Comparison of ENCODE assay signal across 8 cellular contexts in genomic region chr18:34223893-34224422, GRCh38. TPM values are rescaled to one million over a fixed set of nuclear protein-coding genes. Genes with fewer than 3 reads are reported as not detected.
DNase-seq lines count a peak whose midpoint lies in the region; ATAC-seq and TF ChIP-seq lines count a peak whose summit lies in the region.
"Had no signal": no experiment of that assay in that cellular context is flagged by ENCODE, and none has a peak within 500 bp of the region (broad histone marks: within the 10 kb centered on the region; RNA-seq: fewer than 3 reads in every experiment).

No MANE protein-coding gene starts in this region.

- H2AFZ ChIP-seq in GM23248 (peak overlapping the region; percentile 73), hepatocyte (peak overlapping the region; percentile 90)

- no peak overlapping the region for H3K27ac Mint-ChIP-seq in activated T-cell treated with anti-CD3 and anti-CD28 coated beads, Interleukin-2, amount 50 U/mL, for 24 hours

- H3K9ac ChIP-seq in GM23248 (no peak overlapping the region), skeletal muscle tissue (ENCODE audit: low read depth in 1 of 3, low read length in 3 of 3) (no peak overlapping the region)

- H4K20me1 ChIP-seq in GM23248 (ENCODE audit: insufficient read depth) (no peaks in the 10 kb centered on the region), hepatocyte (ENCODE audit: insufficient read depth, poor library complexity, severe bottlenecking) (no peaks in the 10 kb centered on the region)

- peak; percentile 3 for DNase-seq in GM23248
- DNase-seq in SK-N-DZ (ENCODE audit: low spot score), result peak; percentile 6
- no peak for DNase-seq in hepatocyte (ENCODE audit: low spot score)
- DNase-seq in central memory CD4-positive, alpha-beta T cell, result no peak
- DNase-seq in activated T-cell treated with anti-CD3 and anti-CD28 coated beads, Interleukin-2, amount 50 U/mL, for 24 hours, result no peak

- in situ Hi-C loops in GM23248 (cut with MboI), result no loop called here

- H3K4me3 Mint-ChIP-seq in activated T-cell treated with anti-CD3 and anti-CD28 coated beads, Interleukin-2, amount 50 U/mL, for 24 hours, result no peak overlapping the region

- H3K4me1 Mint-ChIP-seq in activated T-cell treated with anti-CD3 and anti-CD28 coated beads, Interleukin-2, amount 50 U/mL, for 24 hours (ENCODE audit: low read depth), result peaks cover 5% of the 10 kb centered on the region

- H3K9me3 Mint-ChIP-seq in activated T-cell treated with anti-CD3 and anti-CD28 coated beads, Interleukin-2, amount 50 U/mL, for 24 hours, result peaks cover 2% of the 10 kb centered on the region

- H3K27ac ChIP-seq in GM23248 (no peak overlapping the region), hepatocyte (no peak overlapping the region), skeletal muscle tissue (ENCODE audit: low read depth, low read length) (no peak overlapping the region)

- H3K79me2 ChIP-seq in GM23248 (ENCODE audit: insufficient read depth) (no peaks in the 10 kb centered on the region), hepatocyte (no peaks in the 10 kb centered on the region)

- H3K36me3 Mint-ChIP-seq in activated T-cell treated with anti-CD3 and anti-CD28 coated beads, Interleukin-2, amount 50 U/mL, for 24 hours (ENCODE audit: low read depth), result no peaks in the 10 kb centered on the region

- no peaks in the 10 kb centered on the region for H3F3A ChIP-seq in GM23248 (ENCODE audit: insufficient read depth)

- WGBS in GM23248 (ENCODE audit: low coverage in 1 of 2, low lambda C conversion rate in 2 of 2, missing lambda C conversion rate in 2 of 2), 2 experiments, result 1% methylated on average over 11 of the region's 11 CpGs
- WGBS in hepatocyte (ENCODE audit: low lambda C conversion rate, missing lambda C conversion rate), result 3% methylated on average over 11 of the region's 11 CpGs

- no peak for ATAC-seq in HG02938 (IDR thresholded peaks at IDR 0.05; ENCODE audit: unreplicated experiment)

- H3K9me3 ChIP-seq in GM23248 (ENCODE audit: low read depth) (no peaks in the 10 kb centered on the region), hepatocyte (ENCODE audit: low read depth) (no peaks in the 10 kb centered on the region), skeletal muscle tissue (ENCODE audit: control insufficient read depth in 3 of 3, low read length in 3 of 3) (no peaks in the 10 kb centered on the region)

- H3K36me3 ChIP-seq in GM23248 (ENCODE audit: low read depth) (no peaks in the 10 kb centered on the region), hepatocyte (replicated peaks; ENCODE audit: insufficient read depth, low read depth) (no peaks in the 10 kb centered on the region), skeletal muscle tissue (ENCODE audit: control insufficient read depth in 3 of 3, insufficient read depth in 3 of 3, low read length in 3 of 3) (no peaks in the 10 kb centered on the region)

- H3K9me2 ChIP-seq in GM23248 (ENCODE audit: insufficient read depth), result no peaks in the 10 kb centered on the region
- no peaks in the 10 kb centered on the region for H3K9me2 ChIP-seq in hepatocyte (replicated peaks; ENCODE audit: insufficient read depth)

- peak overlapping the region; percentile 60; the same call in 1 of the 2 replicates for H3K4me3 ChIP-seq in GM23248
- peak overlapping the region; percentile 70 for H3K4me3 ChIP-seq in hepatocyte
- H3K4me3 ChIP-seq in skeletal muscle tissue (ENCODE audit: low read length in 3 of 3), result peak overlapping the region; percentile 59 to 80 (median 70)

- H3K4me1 ChIP-seq in GM23248 (ENCODE audit: insufficient read depth), result peaks cover 8% of the 10 kb centered on the region; the same call in 1 of the 2 replicates
- peaks cover 20% of the 10 kb centered on the region for H3K4me1 ChIP-seq in hepatocyte (ENCODE audit: insufficient read depth)
- H3K4me1 ChIP-seq in skeletal muscle tissue (ENCODE audit: control insufficient read depth in 3 of 3, insufficient read depth in 3 of 3, low read length in 3 of 3), result peaks cover 22 to 30% (median 28%) of the 10 kb centered on the region in 3 donors

- H3K27me3 ChIP-seq in GM23248 (replicated peaks; ENCODE audit: insufficient read depth), result peaks cover 86% of the 10 kb centered on the region
- peaks cover 75% of the 10 kb centered on the region for H3K27me3 ChIP-seq in hepatocyte
- peaks cover 34 to 42% (median 34%) of the 10 kb centered on the region in 3 donors for H3K27me3 ChIP-seq in skeletal muscle tissue (ENCODE audit: control insufficient read depth in 3 of 3, insufficient read depth in 3 of 3, low read length in 3 of 3)

- TF ChIP-seq CTCF in hepatocyte (IDR thresholded peaks at IDR 0.05; ENCODE audit: poor library complexity), result no peak

- H3K27me3 Mint-ChIP-seq in activated T-cell treated with anti-CD3 and anti-CD28 coated beads, Interleukin-2, amount 50 U/mL, for 24 hours, result peaks cover 45% of the 10 kb centered on the region

- H3K4me2 ChIP-seq in GM23248 (ENCODE audit: unreplicated experiment) (peak overlapping the region; percentile 68), hepatocyte (peak overlapping the region; percentile 99)

RNA-seq across cellular contexts. Expression of gene NOL4, which starts 0.8 kb away (rescaled TPM):
- not detected in 2 replicates for total RNA-seq in GM23248 (2014; rRNA removed; shearing (Covaris generic))
- polyA plus RNA-seq in GM23248 (2016; fragmentation: Nextera tagmentation; extraction: Ambion mirVana) (not detected in 2 replicates), hepatocyte (0.66 and 2.3 TPM in 2 replicates)
- 17.1 and 18.6 TPM in 2 replicates for polyA plus RNA-seq in SK-N-DZ (2014; cell fraction: cytosol; rRNA removed)
- polyA plus RNA-seq in SK-N-DZ (2014; cell fraction: nucleus; rRNA removed), result 12.2 and 13.2 TPM in 2 replicates
- total RNA-seq in hepatocyte (1.3 and 2.0 TPM in 2 replicates), skeletal muscle tissue (not detected)
- total RNA-seq: HT-29 had no signal

Comparison
In these comparisons a context has a peak if more than half of its experiments do, and no peak if none do; other contexts are left out.
1. DNase-seq: peak in GM23248 (single experiment) and SK-N-DZ (single experiment); none in hepatocyte (single experiment), central memory CD4-positive, alpha-beta T cell (single experiment) and activated T-cell treated with anti-CD3 and anti-CD28 coated beads, Interleukin-2, amount 50 U/mL, for 24 hours (single experiment).
2. Peak in every context shown above with its lines, with median percentiles within 50 percentile points of each other: H3K4me3 ChIP-seq.